ENCODE assay signal across 8 cellular contexts in the genomic region with DNA sequence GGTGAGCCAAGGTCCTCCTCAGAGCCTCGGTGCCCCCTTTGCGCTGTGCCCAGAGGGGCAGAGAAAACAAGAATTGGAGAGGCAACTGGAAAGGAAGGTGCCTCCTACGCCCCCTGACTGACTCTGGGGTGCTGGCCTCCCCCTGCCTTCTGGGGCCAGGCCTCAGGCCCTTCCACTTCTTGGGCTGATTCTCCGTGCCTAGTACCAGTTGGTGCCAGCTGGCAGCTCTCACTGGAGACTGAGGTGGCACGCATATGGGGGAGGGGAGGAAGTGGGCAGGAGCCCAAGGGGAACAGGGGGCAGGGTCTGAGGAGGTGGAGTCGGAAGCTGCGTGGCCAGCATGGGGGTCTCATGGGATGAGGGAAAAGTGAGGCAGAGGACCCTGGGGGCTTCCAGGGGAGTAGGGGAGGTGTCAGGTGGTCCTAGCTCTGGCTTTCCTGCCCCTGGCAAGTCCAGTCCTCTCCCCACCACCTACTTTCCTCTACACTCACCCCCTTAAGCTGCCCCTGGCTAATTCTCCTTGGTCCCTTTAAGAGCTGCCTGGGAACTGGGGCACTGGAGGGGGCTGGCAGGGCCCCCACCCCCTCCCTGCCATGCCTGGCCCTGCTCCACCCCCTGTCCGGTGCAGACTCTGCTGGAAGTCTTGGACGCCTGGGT. TPM values are rescaled to one million over a fixed set of nuclear protein-coding genes. Genes with fewer than 3 reads are reported as not detected.
A peak's percentile ranks its signal among the peaks of the same experiment; 100 is the strongest.
DNase-seq lines count a peak whose midpoint lies in the region; ATAC-seq lines count a peak whose summit lies in the region.

No MANE protein-coding gene starts in this region.

- no peaks in the 10 kb centered on the region for H3K27me3 Mint-ChIP-seq in activated naive CD8-positive, alpha-beta T cell

- 2 to 5% methylated on average over 9 of the region's 9 CpGs for WGBS in aorta, 2 donors

- H3K4me3 Mint-ChIP-seq in activated naive CD8-positive, alpha-beta T cell: peak overlapping the region; percentile 82

- no peaks in the 10 kb centered on the region for H3K36me3 Mint-ChIP-seq in activated naive CD8-positive, alpha-beta T cell

- ATAC-seq in aorta (ENCODE audit: low FRiP score): peak; percentile 9
- no peak for ATAC-seq in HG02571 (IDR thresholded peaks at IDR 0.05; ENCODE audit: unreplicated experiment)
- ATAC-seq in GM21381 (IDR thresholded peaks at IDR 0.05; ENCODE audit: unreplicated experiment): no peak

- H3K27ac ChIP-seq in aorta (ENCODE audit: low read depth in 1 of 2, low read length in 2 of 2): no peak overlapping the region

- no peaks in the 10 kb centered on the region for H3K9me3 Mint-ChIP-seq in activated naive CD8-positive, alpha-beta T cell (ENCODE audit: low read depth)

- peaks cover 35% of the 10 kb centered on the region for H3K4me1 Mint-ChIP-seq in activated naive CD8-positive, alpha-beta T cell (ENCODE audit: low read depth)

- no peaks in the 10 kb centered on the region for H3K36me3 ChIP-seq in aorta (ENCODE audit: control insufficient read depth in 1 of 2, insufficient read depth in 2 of 2, low read length in 1 of 2)

- peak; percentile 32 for DNase-seq in stimulated activated CD4-positive, alpha-beta T cell treated with anti-CD3 and anti-CD28 coated beads, Interleukin-15, amount 100 ng/mL, for 24 hours
- DNase-seq in stimulated activated CD4-positive, alpha-beta T cell treated with anti-CD3 and anti-CD28 coated beads, Interleukin-4, amount 100 ng/mL, for 1 hour: no peak
- DNase-seq in medulla oblongata (ENCODE audit: extremely low spot score): peak; percentile 72
- peak in 1 of 2 donors; percentile 91 for DNase-seq in aorta
- no peak for DNase-seq in NCI-H446 treated with DMSO at 0.1 percent for 48 hours (lab: John Stamatoyannopoulos, UW)

- no peaks in the 10 kb centered on the region for H3K27me3 ChIP-seq in aorta (ENCODE audit: control insufficient read depth in 1 of 2, insufficient read depth in 2 of 2, low read length in 1 of 2)

- H3K4me1 ChIP-seq in aorta (ENCODE audit: control insufficient read depth in 1 of 2, insufficient read depth in 2 of 2, low read length in 2 of 2): no peaks in the 10 kb centered on the region

- no peak overlapping the region for H3K4me3 ChIP-seq in aorta (ENCODE audit: low read length in 2 of 2)

- H3K9me3 ChIP-seq in aorta (ENCODE audit: control insufficient read depth, low read length): no peaks in the 10 kb centered on the region

- intact Hi-C loops in aorta (cut with DNase I): loop anchor here (2.0 to 10.0 kb wide), 5 partner anchors 14 to 78 kb away; a partner anchor contains a TSS

- H3K27ac Mint-ChIP-seq in activated naive CD8-positive, alpha-beta T cell: peak overlapping the region; percentile 96

RNA-seq across cellular contexts. Expression of a gene that starts 6.5 kb away (rescaled TPM):
- total RNA-seq in aorta: 10 to 100 TPM in 1 of 2 donors, 1 to 10 TPM in 1; 8.9 to 20.0 TPM
- 1 to 10 TPM; 3.0 to 4.7 TPM for polyA plus RNA-seq in aorta

RNA-seq across cellular contexts. Expression of a gene that starts 32.4 kb away (rescaled TPM):
- 1,000 to 10,000 TPM in 1 of 2 donors, 100 to 1,000 TPM in 1; 497 to 1,067 TPM for total RNA-seq in aorta
- 100 to 1,000 TPM in 1 of 2 donors, 10 to 100 TPM in 1; 94.3 to 378 TPM for polyA plus RNA-seq in aorta

RNA-seq across cellular contexts. Expression of a gene that starts 47.0 kb away (rescaled TPM):
- total RNA-seq in aorta: 10 to 100 TPM; 15.7 to 18.6 TPM
- polyA plus RNA-seq in aorta: 10 to 100 TPM in 1 of 2 donors, 1 to 10 TPM in 1; 8.6 to 10.2 TPM

Comparison
In these comparisons a context has a peak if more than half of its experiments do, and no peak if none do; other contexts are left out.
1. DNase-seq: peak in stimulated activated CD4-positive, alpha-beta T cell treated with anti-CD3 and anti-CD28 coated beads, Interleukin-15, amount 100 ng/mL, for 24 hours (single experiment) and medulla oblongata (single experiment); none in stimulated activated CD4-positive, alpha-beta T cell treated with anti-CD3 and anti-CD28 coated beads, Interleukin-4, amount 100 ng/mL, for 1 hour (single experiment) and NCI-H446 treated with DMSO at 0.1 percent for 48 hours (single experiment).